8 cellular contexts compared by ENCODE assay signal in genomic region chr11:36376888-36377758, GRCh38.
DNase-seq lines count a peak whose midpoint lies in the region; ATAC-seq and TF ChIP-seq lines count a peak whose summit lies in the region.

No MANE protein-coding gene starts in this region.

- H3K23ac ChIP-seq in trophoblast cell (ENCODE audit: low read length): no peak overlapping the region

- H3K9ac ChIP-seq in PC-3 (ENCODE audit: low read length): no peak overlapping the region
- peak overlapping the region; percentile 57 for H3K9ac ChIP-seq in trophoblast cell (ENCODE audit: low read length)

- H3K4me2 ChIP-seq in PC-3 (ENCODE audit: low read length) (peak overlapping the region; percentile 26; the same call in 1 of the 2 replicates), trophoblast cell (ENCODE audit: low read length) (peak overlapping the region; percentile 78)

- WGBS in heart left ventricle, 4 donors: 0 to 1% (median 0%) methylated on average over 24 to 68 of the region's 68 CpGs
- WGBS in trophoblast cell (ENCODE audit: extremely low coverage, insufficient coverage, insufficient read length): no CpG with 5 or more reads among the region's 68 CpGs

- H2AK5ac ChIP-seq in trophoblast cell (ENCODE audit: low read length): peak overlapping the region; percentile 22

- DNase-seq in CD8-positive, alpha-beta memory T cell: peak; percentile 2 to 75 (median 53)
- DNase-seq in H4 (ENCODE audit: low spot score) (peak; percentile 39), PC-3 (no peak), heart left ventricle (peak; percentile 51 to 81 (median 64)), trophoblast cell (peak in 1 of 2 donors; percentile 23), cerebellar cortex (ENCODE audit: low spot score) (no peak)

- H3K9me3 Mint-ChIP-seq in CD8-positive, alpha-beta memory T cell: no peaks in the 10 kb centered on the region
- no peaks in the 10 kb centered on the region for H3K9me3 Mint-ChIP-seq in activated naive CD4-positive, alpha-beta T cell treated with anti-CD3 and anti-CD28 coated beads, Interleukin-2, amount 50 U/mL, for 24 hours

- TF ChIP-seq POLR2A in heart left ventricle (IDR thresholded peaks at IDR 0.05): no peak

- peaks cover 19% of the 10 kb centered on the region for H3K4me1 ChIP-seq in CD8-positive, alpha-beta memory T cell (ENCODE audit: insufficient read depth, low read length)
- H3K4me1 ChIP-seq in PC-3 (ENCODE audit: insufficient read depth, low read length) (peaks cover 9% of the 10 kb centered on the region), heart left ventricle (peaks cover 0 to 36% (median 11%) of the 10 kb centered on the region in 12 donors), trophoblast cell (ENCODE audit: control insufficient read depth in 1 of 2, insufficient read depth in 2 of 2, low read length in 2 of 2) (peaks cover 5 to 6% of the 10 kb centered on the region in 2 experiments)

- H2BK5ac ChIP-seq in trophoblast cell (ENCODE audit: low read depth, low read length, poor library complexity): peak overlapping the region; percentile 46

- peak overlapping the region; percentile 76 for H3K27ac ChIP-seq in CD8-positive, alpha-beta memory T cell (ENCODE audit: low read depth, low read length)
- H3K27ac ChIP-seq in PC-3 (ENCODE audit: low read length): no peak overlapping the region
- peak overlapping the region in 10 of 12 donors; percentile 10 to 92 (median 42) for H3K27ac ChIP-seq in heart left ventricle
- no peak overlapping the region for H3K27ac ChIP-seq in trophoblast cell (ENCODE audit: low read depth, low read length)

- H3K9me2 ChIP-seq in PC-3 (replicated peaks; ENCODE audit: low read length): no peaks in the 10 kb centered on the region

- BruUV-seq in PC-3 (replicated peaks; lab: Mats Ljungman, UMichigan): no TSS peak

- H4K8ac ChIP-seq in trophoblast cell (ENCODE audit: low read depth, low read length): peak overlapping the region; percentile 94

- H2AFZ ChIP-seq in PC-3 (ENCODE audit: low read length): no peak overlapping the region
- peak overlapping the region; percentile 99 for H2AFZ ChIP-seq in trophoblast cell (ENCODE audit: insufficient read depth, low read length, poor library complexity)

- no peaks in the 10 kb centered on the region for H3K79me2 ChIP-seq in PC-3 (ENCODE audit: low read length)
- H3K79me2 ChIP-seq in trophoblast cell (ENCODE audit: control insufficient read depth, insufficient read depth, low read length, poor library complexity): peaks cover 8% of the 10 kb centered on the region

- TF ChIP-seq CTCF in PC-3 (conservative IDR thresholded peaks at IDR 0.05; ENCODE audit: low read depth, low read length) (no peak; the same call in 1 of the 2 replicates), heart left ventricle (IDR thresholded peaks at IDR 0.05) (peak; percentile 42 to 76 (median 64))

- POLR2A ChIA-PET in CD8-positive, alpha-beta memory T cell (lab: Charles Lee): interaction anchor here (0.6 to 4.2 kb wide), 5 partner anchors 13 to 44 kb away, joined by 3 to 20 read pairs (median 6); no protein-coding TSS in a partner anchor
- POLR2A ChIA-PET in PC-3 (lab: Charles Lee; ENCODE audit: unreplicated experiment): no interaction called here

- H4K20me1 ChIP-seq in PC-3 (ENCODE audit: low read length): no peaks in the 10 kb centered on the region

- peak overlapping the region; percentile 79 for H3K14ac ChIP-seq in trophoblast cell (ENCODE audit: low read length)

- H4K91ac ChIP-seq in trophoblast cell (ENCODE audit: low read depth, low read length): peak overlapping the region; percentile 84

- no peaks in the 10 kb centered on the region for H3F3A ChIP-seq in PC-3 (ENCODE audit: low read length, unreplicated experiment)

- H3K36me3 Mint-ChIP-seq in CD8-positive, alpha-beta memory T cell: peaks cover 14 to 45% (median 14%) of the 10 kb centered on the region in 3 donors
- H3K36me3 Mint-ChIP-seq in activated naive CD4-positive, alpha-beta T cell treated with anti-CD3 and anti-CD28 coated beads, Interleukin-2, amount 50 U/mL, for 24 hours: no peaks in the 10 kb centered on the region

- H3K4ac ChIP-seq in trophoblast cell (ENCODE audit: low read depth, low read length): peak overlapping the region; percentile 60

- peak overlapping the region; percentile 99 to 100 (median 99) for H3K4me3 Mint-ChIP-seq in CD8-positive, alpha-beta memory T cell
- H3K4me3 Mint-ChIP-seq in activated naive CD4-positive, alpha-beta T cell treated with anti-CD3 and anti-CD28 coated beads, Interleukin-2, amount 50 U/mL, for 24 hours: peak overlapping the region; percentile 80

- H4K12ac ChIP-seq in trophoblast cell (ENCODE audit: low read depth, low read length): peak overlapping the region; percentile 91

- H3K9me3 ChIP-seq in CD8-positive, alpha-beta memory T cell (ENCODE audit: low read length): no peaks in the 10 kb centered on the region
- H3K9me3 ChIP-seq in PC-3 (ENCODE audit: low read length): no peaks in the 10 kb centered on the region
- H3K9me3 ChIP-seq in heart left ventricle: no peaks in the 10 kb centered on the region
- peaks cover 5% of the 10 kb centered on the region for H3K9me3 ChIP-seq in trophoblast cell (ENCODE audit: insufficient read depth, low read depth, low read length)

- no peaks in the 10 kb centered on the region for H3K27me3 ChIP-seq in CD8-positive, alpha-beta memory T cell (ENCODE audit: insufficient read depth, low read length, poor library complexity, severe bottlenecking)
- H3K27me3 ChIP-seq in PC-3 (ENCODE audit: low read length): no peaks in the 10 kb centered on the region
- H3K27me3 ChIP-seq in heart left ventricle: peaks cover 0 to 10% (median 4%) of the 10 kb centered on the region in 9 donors
- peaks cover 15% of the 10 kb centered on the region for H3K27me3 ChIP-seq in trophoblast cell (ENCODE audit: insufficient read depth, low read length)

- H2BK12ac ChIP-seq in trophoblast cell (ENCODE audit: low read length): peak overlapping the region; percentile 67

- H3K4me1 Mint-ChIP-seq in CD8-positive, alpha-beta memory T cell: peaks cover 43 to 66% (median 65%) of the 10 kb centered on the region in 3 donors
- peaks cover 12% of the 10 kb centered on the region for H3K4me1 Mint-ChIP-seq in activated naive CD4-positive, alpha-beta T cell treated with anti-CD3 and anti-CD28 coated beads, Interleukin-2, amount 50 U/mL, for 24 hours

- peaks cover 10% of the 10 kb centered on the region for H3K79me1 ChIP-seq in trophoblast cell (ENCODE audit: low read length)

- H3K18ac ChIP-seq in trophoblast cell (ENCODE audit: low read length): peak overlapping the region; percentile 80

- intact Hi-C loops in PC-3 (cut with micrococcal nuclease) (no loop called here), heart left ventricle (cut with DNase I) (loop anchor here in 7 of 10 donors (5.0 to 10.0 kb wide), 6 partner anchors 72 to 100 kb away; no protein-coding TSS in a partner anchor)

- peak overlapping the region; percentile 83 for H2BK120ac ChIP-seq in trophoblast cell (ENCODE audit: insufficient read depth, low read length, poor library complexity)

- no peaks in the 10 kb centered on the region for H3K36me3 ChIP-seq in CD8-positive, alpha-beta memory T cell (ENCODE audit: insufficient read depth, low read length)
- no peaks in the 10 kb centered on the region for H3K36me3 ChIP-seq in PC-3 (ENCODE audit: low read depth, low read length)
- peaks cover 0 to 5% (median 0%) of the 10 kb centered on the region in 9 donors for H3K36me3 ChIP-seq in heart left ventricle
- peaks cover 2 to 4% of the 10 kb centered on the region in 2 experiments for H3K36me3 ChIP-seq in trophoblast cell (ENCODE audit: control insufficient read depth in 1 of 2, insufficient read depth in 2 of 2, low read length in 2 of 2)

- CTCF ChIA-PET in CD8-positive, alpha-beta memory T cell (lab: Charles Lee): interaction anchor here (0.8 to 5.3 kb wide), 22 partner anchors 8 to 133 kb away, joined by 3 to 45 read pairs (median 4); partner anchors contain the start of gene TRAF6
- CTCF ChIA-PET in PC-3 (lab: Charles Lee): no interaction called here

- H3K4me3 ChIP-seq in CD8-positive, alpha-beta memory T cell (ENCODE audit: low read length): peak overlapping the region; percentile 84
- H3K4me3 ChIP-seq in PC-3 (ENCODE audit: low read length) (peak overlapping the region; percentile 44), heart left ventricle (peak overlapping the region; percentile 52 to 86 (median 72)), trophoblast cell (ENCODE audit: low read depth, low read length) (peak overlapping the region; percentile 86)

- ATAC-seq in PC-3: no peak
- ATAC-seq in heart left ventricle: peak; percentile 45 to 90 (median 86)
- ATAC-seq in HG03521 (IDR thresholded peaks at IDR 0.05; ENCODE audit: unreplicated experiment): no peak

- H3K27ac Mint-ChIP-seq in CD8-positive, alpha-beta memory T cell: peak overlapping the region; percentile 70 to 98 (median 96)
- no peak overlapping the region for H3K27ac Mint-ChIP-seq in activated naive CD4-positive, alpha-beta T cell treated with anti-CD3 and anti-CD28 coated beads, Interleukin-2, amount 50 U/mL, for 24 hours

- peaks cover 4 to 7% of the 10 kb centered on the region in 2 donors for H3K27me3 Mint-ChIP-seq in CD8-positive, alpha-beta memory T cell
- peaks cover 30% of the 10 kb centered on the region for H3K27me3 Mint-ChIP-seq in activated naive CD4-positive, alpha-beta T cell treated with anti-CD3 and anti-CD28 coated beads, Interleukin-2, amount 50 U/mL, for 24 hours

Comparison
In these comparisons a context has a peak if more than half of its experiments do, and no peak if none do; other contexts are left out.
1. DNase-seq: peak in CD8-positive, alpha-beta memory T cell (5 of 5), H4 (single experiment) and heart left ventricle (5 of 5); none in PC-3 (single experiment) and cerebellar cortex (single experiment).
2. H3K27ac ChIP-seq: peak in CD8-positive, alpha-beta memory T cell (single experiment) and heart left ventricle (10 of 12); none in PC-3 (single experiment) and trophoblast cell (single experiment).
3. ATAC-seq: peak in heart left ventricle (4 of 4); none in PC-3 (single experiment) and HG03521 (single experiment).
4. Peak in every context shown above with its lines, with median percentiles within 50 percentile points of each other: H3K4me3 ChIP-seq.